17 cellular contexts compared by ENCODE assay signal in the genomic region with DNA sequence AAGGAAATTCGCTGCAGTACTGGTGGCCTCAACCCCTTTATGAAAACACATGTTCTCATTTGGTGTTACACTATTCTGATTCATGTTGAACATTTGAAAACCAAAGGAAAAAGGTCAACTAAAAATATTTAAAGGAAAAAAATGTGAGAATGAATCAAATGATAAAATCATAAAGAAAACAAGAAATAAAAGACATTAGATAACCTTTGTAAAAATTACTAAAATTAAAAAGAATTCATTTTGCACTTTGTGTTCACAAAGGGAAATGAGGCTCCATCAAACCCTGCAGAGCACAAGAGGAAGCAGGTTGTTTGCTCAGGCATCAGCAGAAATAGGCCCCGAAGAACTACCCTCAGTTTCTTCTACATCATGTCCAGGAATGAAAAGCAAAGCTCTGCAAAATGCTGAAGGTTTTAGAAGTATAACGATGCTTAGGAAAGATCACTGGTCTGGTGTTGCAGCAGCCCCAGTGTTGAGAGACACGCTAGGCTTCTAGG.
"Had no signal": no experiment of that assay in that cellular context is flagged by ENCODE, and none has a peak within 500 bp of the region (broad histone marks: within the 10 kb centered on the region; RNA-seq: fewer than 3 reads in every experiment).

No MANE protein-coding gene starts in this region.

- H3K36me3 Mint-ChIP-seq: activated naive CD4-positive, alpha-beta T cell treated with anti-CD3 and anti-CD28 coated beads, Interleukin-2, amount 50 U/mL, for 72 hours had no signal

- H3K27ac ChIP-seq: adrenal gland, lower lobe of right lung, sigmoid colon, tibial nerve had no signal

- H3K27me3 Mint-ChIP-seq: activated CD4-positive, alpha-beta T cell treated with anti-CD3 and anti-CD28 coated beads, Interleukin-2, amount 10 ng/mL, durations not matched to agents 7 days and 5 days; stimulated activated naive CD8-positive, alpha-beta T cell treated with anti-CD3 and anti-CD28 coated beads, Interleukin-15, Interleukin-2, amounts not matched to agents 100 ng/mL and 50 ng/mL, for 24 hours; T-cell had no signal

- H3K4me3 Mint-ChIP-seq: activated CD4-positive, alpha-beta T cell treated with anti-CD3 and anti-CD28 coated beads, Interleukin-2, amount 10 ng/mL, durations not matched to agents 7 days and 5 days; mesothelial cell of epicardium; nephron; stimulated activated naive CD8-positive, alpha-beta T cell treated with anti-CD3 and anti-CD28 coated beads, Interleukin-15, Interleukin-2, amounts not matched to agents 100 ng/mL and 50 ng/mL, for 24 hours; T-cell had no signal

- H3K27me3 ChIP-seq: adrenal gland, sigmoid colon, spleen, tibial nerve had no signal

- H3K36me3 ChIP-seq: adrenal gland, lower lobe of right lung, sigmoid colon had no signal

- H3K27ac Mint-ChIP-seq: activated CD4-positive, alpha-beta T cell treated with anti-CD3 and anti-CD28 coated beads, Interleukin-2, amount 10 ng/mL, durations not matched to agents 7 days and 5 days; activated naive CD4-positive, alpha-beta T cell treated with anti-CD3 and anti-CD28 coated beads, Interleukin-2, amount 50 U/mL, for 72 hours; mesothelial cell of epicardium; nephron; stimulated activated naive CD8-positive, alpha-beta T cell treated with anti-CD3 and anti-CD28 coated beads, Interleukin-15, Interleukin-2, amounts not matched to agents 100 ng/mL and 50 ng/mL, for 24 hours; T-cell had no signal

- H3K4me1 Mint-ChIP-seq: mesothelial cell of epicardium, nephron had no signal

- H3K4me1 ChIP-seq: adrenal gland, lower lobe of right lung, sigmoid colon had no signal

- H3K4me3 ChIP-seq: adrenal gland, lower lobe of right lung, sigmoid colon, spleen, tibial nerve had no signal

- H3K9me3 Mint-ChIP-seq: activated CD4-positive, alpha-beta T cell treated with anti-CD3 and anti-CD28 coated beads, Interleukin-2, amount 10 ng/mL, durations not matched to agents 7 days and 5 days; activated naive CD4-positive, alpha-beta T cell treated with anti-CD3 and anti-CD28 coated beads, Interleukin-2, amount 50 U/mL, for 72 hours; mesothelial cell of epicardium; nephron; stimulated activated naive CD8-positive, alpha-beta T cell treated with anti-CD3 and anti-CD28 coated beads, Interleukin-15, Interleukin-2, amounts not matched to agents 100 ng/mL and 50 ng/mL, for 24 hours; T-cell had no signal

- H3K9me3 ChIP-seq: adrenal gland, lower lobe of right lung, sigmoid colon, spleen, tibial nerve had no signal

- DNase-seq: activated CD4-positive, alpha-beta T cell treated with anti-CD3 and anti-CD28 coated beads, Interleukin-2, amount 10 ng/mL, durations not matched to agents 7 days and 5 days; activated CD8-positive, alpha-beta memory T cell treated with anti-CD3 and anti-CD28 coated beads for 24 hours; activated CD8-positive, alpha-beta memory T cell treated with anti-CD3 and anti-CD28 coated beads, Interleukin-2, amount 50 U/mL, for 48 hours; activated gamma-delta T cell; adrenal gland; erythroblast; hypothalamus; lower lobe of right lung; sigmoid colon; spleen; stimulated activated CD8-positive, alpha-beta memory T cell treated with anti-CD3 and anti-CD28 coated beads, Interleukin-4, amount 100 ng/mL, for 48 hours; T-cell had no signal
